11 cellular contexts compared by ENCODE assay signal in the genomic region with DNA sequence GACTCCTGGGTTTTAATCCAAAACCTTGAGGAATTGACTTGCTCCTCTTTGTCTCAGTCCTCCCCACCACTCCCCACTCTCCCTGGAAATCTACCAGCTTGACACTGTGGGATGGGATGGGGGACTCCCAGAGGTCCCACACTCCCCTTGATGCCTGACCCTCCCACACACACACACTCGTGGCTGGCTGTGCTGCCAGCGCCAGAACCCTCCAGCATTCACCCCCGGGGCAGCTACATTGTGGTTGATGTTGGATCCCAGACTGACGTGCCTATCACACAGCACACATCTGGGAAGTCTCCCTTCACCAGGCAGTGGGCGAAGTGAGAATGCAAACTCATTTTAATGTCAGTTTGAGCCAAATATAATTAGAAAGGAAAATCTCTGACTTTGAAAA. TPM values are rescaled to one million over a fixed set of nuclear protein-coding genes. Genes with fewer than 3 reads are reported as not detected.
A peak's percentile ranks its signal among the peaks of the same experiment; 100 is the strongest.
DNase-seq lines count a peak whose midpoint lies in the region; ATAC-seq, FAIRE-seq and TF ChIP-seq lines count a peak whose summit lies in the region.
"Had no signal": no experiment of that assay in that cellular context is flagged by ENCODE, and none has a peak within 500 bp of the region (broad histone marks: within the 10 kb centered on the region; RNA-seq: fewer than 3 reads in every experiment).

No MANE protein-coding gene starts in this region.

- no peaks in the 10 kb centered on the region for H3K36me3 Mint-ChIP-seq in brain

- ATAC-seq in HG03378 (IDR thresholded peaks at IDR 0.05; ENCODE audit: unreplicated experiment) = no peak
- ATAC-seq in HG02840 (IDR thresholded peaks at IDR 0.05; ENCODE audit: low FRiP score, unreplicated experiment) = no peak

- H3K9me3 ChIP-seq in HEK293 (ENCODE audit: control insufficient read depth, insufficient read depth, low read depth, low read length) (no peaks in the 10 kb centered on the region), kidney (ENCODE audit: control insufficient read depth in 1 of 2, low read length in 2 of 2) (no peaks in the 10 kb centered on the region), BE2C (no peaks in the 10 kb centered on the region)
- H3K9me3 ChIP-seq: neutrophil had no signal

- no peaks in the 10 kb centered on the region for H3K9me3 Mint-ChIP-seq in brain

- intact Hi-C loops in kidney (cut with DNase I) (no loop called here), lower leg skin (cut with DNase I; ENCODE audit: low total_unique reads) (no loop called here)

- CTCF ChIA-PET in HEK293 (lab: Yijun Ruan, JAX) = interaction anchor here (0.8 to 4.7 kb wide), 3 partner anchors 11 to 118 kb away, joined by 3 to 33 read pairs (median 3); a partner anchor contains a TSS

- no peaks in the 10 kb centered on the region for H3K27me3 Mint-ChIP-seq in brain

- TF ChIP-seq CTCF in HEK293 (tag by site-specific recombination; IDR thresholded peaks at IDR 0.05) = no peak
- TF ChIP-seq CTCF in brain (conservative IDR thresholded peaks at IDR 0.05) = no peak
- no peak for TF ChIP-seq CTCF in kidney (IDR thresholded peaks at IDR 0.05; ENCODE audit: borderline replicate concordance, extremely low read depth, insufficient read depth)
- no peak for TF ChIP-seq CTCF in BE2C (IDR thresholded peaks at IDR 0.05; ENCODE audit: low read depth, low read length)
- TF ChIP-seq CTCF in lower leg skin (IDR thresholded peaks at IDR 0.05) = no peak

- TF ChIP-seq POLR2A in lower leg skin (IDR thresholded peaks at IDR 0.05) = no peak

- peak overlapping the region; percentile 71 to 94 (median 87) for H3K27ac Mint-ChIP-seq in brain

- DNase-seq in kidney = no peak
- peak; percentile 43 for DNase-seq in stromal cell of bone marrow (ENCODE audit: low read depth)
- no peak for DNase-seq in BE2C
- DNase-seq in lower leg skin (ENCODE audit: low spot score in 2 of 2) = no peak
- DNase-seq: hippocampal formation, NCI-H187 treated with DMSO at 0.1 percent for 48 hours had no signal

- H3K4me1 ChIP-seq in HEK293 (ENCODE audit: control insufficient read depth, insufficient read depth, low read length) (peaks cover 21% of the 10 kb centered on the region), kidney (ENCODE audit: control insufficient read depth in 1 of 2, insufficient read depth in 1 of 2, low read depth in 1 of 2, low read length in 2 of 2) (peaks cover 24 to 37% of the 10 kb centered on the region in 2 donors), BE2C (no peaks in the 10 kb centered on the region)

- H3K4me3 ChIP-seq in HEK293 (ENCODE audit: low read depth, low read length) (no peak overlapping the region), kidney (ENCODE audit: low read length in 2 of 2) (no peak overlapping the region), BE2C (ENCODE audit: low read depth, low read length) (no peak overlapping the region), lower leg skin (ENCODE audit: low read depth, poor library complexity, severe bottlenecking) (no peak overlapping the region)

- no peaks in the 10 kb centered on the region for H3K27me3 ChIP-seq in BE2C

- POLR2A ChIA-PET in HEK293 (lab: Yijun Ruan, JAX) = interaction anchor here (1.6 to 1.9 kb wide), 2 partner anchors 11 to 16 kb away, joined by 5 to 7 read pairs; a partner anchor contains a TSS

- H3K4me3 Mint-ChIP-seq in brain = peak overlapping the region; percentile 51 to 77 (median 62)

- no peak for FAIRE-seq in kidney (lab: Jason Lieb, UNC)

- H3K36me3 ChIP-seq in HEK293 (ENCODE audit: control insufficient read depth in 2 of 2, insufficient read depth in 1 of 2, low read length in 2 of 2) (no peaks in the 10 kb centered on the region), kidney (ENCODE audit: control insufficient read depth in 1 of 2, insufficient read depth in 2 of 2, low read length in 2 of 2) (no peaks in the 10 kb centered on the region), BE2C (no peaks in the 10 kb centered on the region)
- H3K36me3 ChIP-seq: neutrophil had no signal

- H3K9ac ChIP-seq in kidney (ENCODE audit: low read length in 2 of 2) = peak overlapping the region in 1 of 2 donors; percentile 38

- peaks cover 99% of the 10 kb centered on the region for H3K4me1 Mint-ChIP-seq in brain

- WGBS in lower leg skin, 2 donors = 34 to 38% methylated on average over 5 of the region's 5 CpGs

- H3K27ac ChIP-seq in HEK293 (ENCODE audit: extremely low read depth, low read depth, low read length) (no peak overlapping the region), kidney (ENCODE audit: low read depth in 2 of 2, low read length in 2 of 2) (peak overlapping the region; percentile 64 to 70)
- H3K27ac ChIP-seq: neutrophil had no signal

TF ChIP-seq in HEK293, 187 proteins besides CTCF, POLR2A, EP300 and RAD21:
- TF ChIP-seq GLI4 (tag by site-specific recombination; IDR thresholded peaks at IDR 0.05) (no peak), ZIC2 (tag by site-specific recombination; IDR thresholded peaks at IDR 0.05) (0 out of 2 replicates have a peak, but pooled peaks have one; percentile 7), ZFHX2 (tag by site-specific recombination; conservative IDR thresholded peaks at IDR 0.05) (peak; percentile 75), EGR2 (tag by site-specific recombination; IDR thresholded peaks at IDR 0.05; ENCODE audit: low read depth) (peak; percentile 56; the same call in 1 of the 2 replicates), ZNF600 (tag by site-specific recombination; IDR thresholded peaks at IDR 0.05) (peak; percentile 56)

RNA-seq across cellular contexts. Expression of a gene that starts 10.0 kb away (rescaled TPM):
- 4.0 TPM for polyA plus RNA-seq in brain (ENCODE audit: insufficient read depth, low read depth, low replicate concordance)
- total RNA-seq in kidney = 54.9 TPM
- polyA plus RNA-seq in kidney (ENCODE audit: insufficient read depth, low read depth, low replicate concordance) = 13.7 TPM
- not detected for polyA plus RNA-seq in BE2C (2012; ENCODE audit: insufficient read depth, insufficient read length, low read depth)
- total RNA-seq in lower leg skin = 10 to 100 TPM in 3 of 4 donors, 1 to 10 TPM in 1; 8.8 to 19.6 (median 14.5) TPM
